Comparison of ENCODE assay signal across 29 cellular contexts in the genomic region with DNA sequence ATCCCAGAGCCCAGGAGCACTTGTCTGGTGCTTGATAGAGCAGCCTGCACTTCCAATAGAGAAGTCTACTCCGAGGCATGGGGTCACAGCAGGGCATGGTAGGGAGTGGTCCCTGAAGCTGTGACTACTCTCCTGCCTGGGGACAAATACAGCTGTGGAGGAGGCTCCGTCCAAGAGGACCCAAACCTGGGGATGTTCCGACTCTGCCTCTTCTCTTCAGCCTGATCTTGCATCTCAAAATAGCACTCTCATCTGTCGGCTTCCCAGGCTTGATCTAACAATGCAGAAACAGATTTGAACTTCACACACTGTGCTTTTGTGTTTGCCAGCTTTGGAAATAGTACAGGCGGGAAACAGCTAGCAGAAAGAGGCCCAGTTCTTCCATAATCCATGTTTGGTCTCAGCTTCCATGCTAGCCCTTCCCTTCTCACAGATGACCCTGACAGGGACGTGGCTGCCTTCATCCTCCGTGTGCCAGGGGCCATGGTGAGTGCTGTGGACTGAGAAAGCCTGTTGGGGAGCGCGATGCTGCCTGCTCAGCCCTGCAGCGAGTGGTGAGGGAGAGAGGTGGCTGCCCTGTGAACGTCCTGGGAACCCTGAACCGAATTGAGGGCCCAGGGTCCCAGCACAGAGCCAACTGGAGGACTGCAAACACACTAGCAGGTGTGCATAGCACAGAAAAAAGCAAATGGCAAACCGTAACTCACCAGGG.
"Had no signal": no experiment of that assay in that cellular context is flagged by ENCODE, and none has a peak within 500 bp of the region (broad histone marks: within the 10 kb centered on the region; RNA-seq: fewer than 3 reads in every experiment).

No MANE protein-coding gene starts in this region.

- H3K27ac ChIP-seq: breast epithelium, colonic mucosa, gastrocnemius medialis, hepatocyte, lower lobe of right lung, parathyroid adenoma, right lobe of liver, uterus had no signal

- H3K27ac Mint-ChIP-seq: activated CD4-positive, alpha-beta memory T cell treated with anti-CD3 and anti-CD28 coated beads for 36 hours; activated CD4-positive, alpha-beta T cell treated with anti-CD3 and anti-CD28 coated beads, Interleukin-2, amount 10 ng/mL, durations not matched to agents 24 days and 14 days; activated T-cell treated with anti-CD3 and anti-CD28 coated beads, Interleukin-2, amount 50 U/mL, for 24 hours; activated T-helper 17 cell treated with anti-CD3 and anti-CD28 coated beads, Interleukin-2, amount 50 U/mL, for 72 hours; effector memory CD8-positive, alpha-beta T cell; naive B cell; nephron progenitor cell; type B pancreatic cell had no signal

- H3K4me3 Mint-ChIP-seq: activated CD4-positive, alpha-beta memory T cell treated with anti-CD3 and anti-CD28 coated beads for 36 hours; activated CD4-positive, alpha-beta T cell treated with anti-CD3 and anti-CD28 coated beads, Interleukin-2, amount 10 ng/mL, durations not matched to agents 24 days and 14 days; activated T-cell treated with anti-CD3 and anti-CD28 coated beads, Interleukin-2, amount 50 U/mL, for 24 hours; activated T-helper 17 cell treated with anti-CD3 and anti-CD28 coated beads, Interleukin-2, amount 50 U/mL, for 72 hours; central memory CD8-positive, alpha-beta T cell; effector memory CD8-positive, alpha-beta T cell; naive B cell; nephron progenitor cell; type B pancreatic cell had no signal

- H3K36me3 Mint-ChIP-seq: activated CD4-positive, alpha-beta memory T cell treated with anti-CD3 and anti-CD28 coated beads for 36 hours; naive B cell; type B pancreatic cell had no signal

- H3K9me3 ChIP-seq: breast epithelium, colonic mucosa, gastrocnemius medialis, lower lobe of right lung, right lobe of liver, uterus had no signal

- H3K4me1 Mint-ChIP-seq: nephron progenitor cell had no signal

- H3K36me3 ChIP-seq: breast epithelium, colonic mucosa, gastrocnemius medialis, lower lobe of right lung, right lobe of liver, uterus had no signal

- H3K9me3 Mint-ChIP-seq: activated CD4-positive, alpha-beta memory T cell treated with anti-CD3 and anti-CD28 coated beads for 36 hours; activated CD4-positive, alpha-beta T cell treated with anti-CD3 and anti-CD28 coated beads, Interleukin-2, amount 10 ng/mL, durations not matched to agents 24 days and 14 days; activated T-cell treated with anti-CD3 and anti-CD28 coated beads, Interleukin-2, amount 50 U/mL, for 24 hours; activated T-helper 17 cell treated with anti-CD3 and anti-CD28 coated beads, Interleukin-2, amount 50 U/mL, for 72 hours; central memory CD8-positive, alpha-beta T cell; effector memory CD8-positive, alpha-beta T cell; nephron progenitor cell; type B pancreatic cell had no signal

- H2AFZ ChIP-seq: hepatocyte, parathyroid adenoma had no signal

- ATAC-seq: activated T-helper 17 cell treated with anti-CD3 and anti-CD28 coated beads, Interleukin-2, amount 50 U/mL, for 72 hours; effector memory CD8-positive, alpha-beta T cell; gastrocnemius medialis; lower lobe of right lung; right lobe of liver; stimulated activated naive CD8-positive, alpha-beta T cell treated with anti-CD3 and anti-CD28 coated beads, Interleukin-15, Interleukin-2, amounts not matched to agents 100 U/mL and 50 U/mL, for 24 hours had no signal

- H3K27me3 ChIP-seq: colonic mucosa, gastrocnemius medialis, right lobe of liver, uterus had no signal

- H3K4me2 ChIP-seq: hepatocyte had no signal

- H3K9ac ChIP-seq: parathyroid adenoma had no signal

- H3K4me3 ChIP-seq: breast epithelium, colonic mucosa, gastrocnemius medialis, hepatocyte, lower lobe of right lung, right lobe of liver, uterus had no signal

- H3K4me1 ChIP-seq: breast epithelium, colonic mucosa, gastrocnemius medialis, lower lobe of right lung, parathyroid adenoma, right lobe of liver, uterus had no signal

- DNase-seq: activated CD4-positive, alpha-beta memory T cell treated with anti-CD3 and anti-CD28 coated beads for 36 hours; activated CD4-positive, alpha-beta T cell treated with anti-CD3 and anti-CD28 coated beads, Interleukin-2, amount 10 ng/mL, durations not matched to agents 24 days and 14 days; activated CD8-positive, alpha-beta memory T cell treated with anti-CD3 and anti-CD28 coated beads, Interleukin-2, amount 50 U/mL, for 48 hours; activated gamma-delta T cell treated with Interleukin-2 at 50 U/mL for 16 hours; activated naive CD4-positive, alpha-beta T cell treated with anti-CD3 and anti-CD28 coated beads, Interleukin-2, amount 50 U/mL, for 16 hours; activated T-cell treated with anti-CD3 and anti-CD28 coated beads, Interleukin-2, amount 50 U/mL, for 24 hours; amniotic stem cell; colonic mucosa; effector memory CD8-positive, alpha-beta T cell; erythroblast; gastrocnemius medialis; glutamatergic neuron; kidney; lower lobe of right lung; mesendoderm; naive B cell; nephron progenitor cell; nucleus accumbens; right lobe of liver; stimulated activated CD4-positive, alpha-beta T cell treated with anti-CD3 and anti-CD28 coated beads, Interleukin-2, amount 100 ng/mL, for 48 hours; stimulated activated naive CD8-positive, alpha-beta T cell treated with anti-CD3 and anti-CD28 coated beads, Interleukin-15, Interleukin-2, amounts not matched to agents 100 U/mL and 50 U/mL, for 24 hours; T-helper 1 cell; uterus had no signal
